Comparison of ENCODE assay signal across 8 cellular contexts in genomic region chr17:45585037-45585437, GRCh38.
DNase-seq lines count a peak whose midpoint lies in the region; ATAC-seq and TF ChIP-seq lines count a peak whose summit lies in the region.
"Not testable (repeated sequence)": the region's sequence is repeated elsewhere in the genome, so short reads cannot be mapped to it uniquely, and the experiment has no call there.

No MANE protein-coding gene starts in this region.

- H3K4me3 ChIP-seq in Peyer's patch, result peak overlapping the region; percentile 58 to 83 (median 72)
- H3K4me3 ChIP-seq in esophagus (ENCODE audit: low read depth in 1 of 2, low read length in 2 of 2), result peak overlapping the region; percentile 75 to 76
- H3K4me3 ChIP-seq in mesendoderm (ENCODE audit: low read length), result peak overlapping the region; percentile 14

- ATAC-seq in GM19043 (IDR thresholded peaks at IDR 0.05; ENCODE audit: low read depth, unreplicated experiment) (peak; percentile 61), HG03045 (IDR thresholded peaks at IDR 0.05; ENCODE audit: unreplicated experiment) (peak; percentile 71)

- H2BK15ac ChIP-seq in mesendoderm (replicated peaks; ENCODE audit: low read depth), result not testable (repeated sequence)

- H3K79me1 ChIP-seq in mesendoderm (ENCODE audit: low read length), result not testable (repeated sequence)

- not testable (repeated sequence) for H2BK5ac ChIP-seq in mesendoderm (ENCODE audit: low read length)

- TF ChIP-seq POLR2A in Peyer's patch (IDR thresholded peaks at IDR 0.05), result peak in 1 of 2 donors; percentile 13

- not testable (repeated sequence) for H4K8ac ChIP-seq in mesendoderm (ENCODE audit: low read depth, low read length)

- peak overlapping the region; percentile 66 for H3K9ac ChIP-seq in mesendoderm (ENCODE audit: low read length)

- peak overlapping the region; percentile 7 for H3K18ac ChIP-seq in mesendoderm (ENCODE audit: low read length)

- WGBS in esophagus, 2 donors, result 0 to 1% methylated on average over 36 to 40 of the region's 40 CpGs
- WGBS in mesendoderm (ENCODE audit: extremely low coverage, insufficient coverage, low lambda C conversion rate), result no CpG with 5 or more reads among the region's 40 CpGs

- not testable (repeated sequence) for H2AK5ac ChIP-seq in mesendoderm (ENCODE audit: low read length)

- H3K23ac ChIP-seq in mesendoderm (ENCODE audit: low read length), result not testable (repeated sequence)

- H3K4me1 ChIP-seq in Peyer's patch, result peaks cover 0 to 11% (median 7%) of the 10 kb centered on the region in 4 donors
- H3K4me1 ChIP-seq in esophagus (ENCODE audit: control insufficient read depth in 2 of 2, insufficient read depth in 2 of 2, low read length in 1 of 2); mesendoderm (ENCODE audit: control insufficient read depth, low read depth, low read length): not testable (repeated sequence)

- peak overlapping the region; percentile 19 for H3K4ac ChIP-seq in mesendoderm (ENCODE audit: low read depth, low read length)

- H3K9me3 ChIP-seq in Peyer's patch; esophagus (ENCODE audit: control insufficient read depth in 2 of 2, insufficient read depth in 1 of 2, low read depth in 1 of 2, low read length in 1 of 2): not testable (repeated sequence)

- peak overlapping the region; percentile 15 for H3K4me2 ChIP-seq in mesendoderm (ENCODE audit: low read length)

- peak overlapping the region; percentile 89 for H3K56ac ChIP-seq in mesendoderm (ENCODE audit: low read length)

- H3K27ac ChIP-seq in Peyer's patch (peak overlapping the region; percentile 78 to 97 (median 90)), esophagus (ENCODE audit: low read depth in 2 of 2, low read length in 1 of 2) (peak overlapping the region; percentile 83 to 94), mesendoderm (ENCODE audit: low read depth, low read length) (peak overlapping the region; percentile 43)

- not testable (repeated sequence) for DNase-seq in AG09319 (ENCODE audit: extremely low read depth, low read depth)
- DNase-seq in Peyer's patch, result peak; percentile 89 to 96 (median 96)
- DNase-seq in activated T-helper 1 cell treated with anti-CD3 and anti-CD28 coated beads, Interleukin-2, amount 50 U/mL, for 16 hours (ENCODE audit: low read depth in 1 of 2, low spot score in 1 of 2), result peak; percentile 75 to 80
- DNase-seq in mesendoderm, result peak; percentile 91
- DNase-seq in stimulated activated CD4-positive, alpha-beta T cell treated with anti-CD3 and anti-CD28 coated beads, Interleukin-2, amount 100 ng/mL, for 4 hours (ENCODE audit: low read depth), result peak; percentile 76

- peaks cover 24% of the 10 kb centered on the region for H3K79me2 ChIP-seq in mesendoderm (ENCODE audit: control insufficient read depth, insufficient read depth, low read length)

- H2BK120ac ChIP-seq in mesendoderm (ENCODE audit: low read depth, low read length), result not testable (repeated sequence)

- H3K36me3 ChIP-seq in Peyer's patch; esophagus (ENCODE audit: control insufficient read depth in 2 of 2, insufficient read depth in 2 of 2, low read length in 1 of 2); mesendoderm (ENCODE audit: control insufficient read depth, insufficient read depth, low read length): not testable (repeated sequence)

- H4K5ac ChIP-seq in mesendoderm (ENCODE audit: low read length), result not testable (repeated sequence)

- TF ChIP-seq CTCF in AG09319 (IDR thresholded peaks at IDR 0.05; ENCODE audit: low read depth, low read length) (peak; percentile 6), Peyer's patch (IDR thresholded peaks at IDR 0.05) (peak in 3 of 6 experiments; percentile 8 to 20 (median 20))

- H3K27me3 ChIP-seq in Peyer's patch; esophagus (ENCODE audit: control insufficient read depth in 1 of 2, insufficient read depth in 2 of 2, low read length in 2 of 2); mesendoderm (ENCODE audit: insufficient read depth, low read length, poor library complexity): not testable (repeated sequence)

Comparison
In these comparisons a context has a peak if more than half of its experiments do, and no peak if none do; other contexts are left out.
1. H3K4me3 ChIP-seq: peak in every context shown above with its lines; median percentile 76 in esophagus; 72 in Peyer's patch; 14 in mesendoderm.